1 cellular context compared by ENCODE assay signal in genomic region chr20:63969851-63970713, GRCh38.
A peak's percentile ranks its signal among the peaks of the same experiment; 100 is the strongest.
TF ChIP-seq lines count a peak whose summit lies in the region.

A gene with protein sequence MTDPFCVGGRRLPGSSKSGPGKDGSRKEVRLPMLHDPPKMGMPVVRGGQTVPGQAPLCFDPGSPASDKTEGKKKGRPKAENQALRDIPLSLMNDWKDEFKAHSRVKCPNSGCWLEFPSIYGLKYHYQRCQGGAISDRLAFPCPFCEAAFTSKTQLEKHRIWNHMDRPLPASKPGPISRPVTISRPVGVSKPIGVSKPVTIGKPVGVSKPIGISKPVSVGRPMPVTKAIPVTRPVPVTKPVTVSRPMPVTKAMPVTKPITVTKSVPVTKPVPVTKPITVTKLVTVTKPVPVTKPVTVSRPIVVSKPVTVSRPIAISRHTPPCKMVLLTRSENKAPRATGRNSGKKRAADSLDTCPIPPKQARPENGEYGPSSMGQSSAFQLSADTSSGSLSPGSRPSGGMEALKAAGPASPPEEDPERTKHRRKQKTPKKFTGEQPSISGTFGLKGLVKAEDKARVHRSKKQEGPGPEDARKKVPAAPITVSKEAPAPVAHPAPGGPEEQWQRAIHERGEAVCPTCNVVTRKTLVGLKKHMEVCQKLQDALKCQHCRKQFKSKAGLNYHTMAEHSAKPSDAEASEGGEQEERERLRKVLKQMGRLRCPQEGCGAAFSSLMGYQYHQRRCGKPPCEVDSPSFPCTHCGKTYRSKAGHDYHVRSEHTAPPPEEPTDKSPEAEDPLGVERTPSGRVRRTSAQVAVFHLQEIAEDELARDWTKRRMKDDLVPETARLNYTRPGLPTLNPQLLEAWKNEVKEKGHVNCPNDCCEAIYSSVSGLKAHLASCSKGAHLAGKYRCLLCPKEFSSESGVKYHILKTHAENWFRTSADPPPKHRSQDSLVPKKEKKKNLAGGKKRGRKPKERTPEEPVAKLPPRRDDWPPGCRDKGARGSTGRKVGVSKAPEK (minus strand): TSS chr20:63969930. CDS start chr20:63967950, 1,980 bp downstream.

TF ChIP-seq in HepG2, 621 proteins besides CTCF, POLR2A, EP300 and RAD21 (continued from another document and continues in another):
- TF ChIP-seq, protein P1, sequence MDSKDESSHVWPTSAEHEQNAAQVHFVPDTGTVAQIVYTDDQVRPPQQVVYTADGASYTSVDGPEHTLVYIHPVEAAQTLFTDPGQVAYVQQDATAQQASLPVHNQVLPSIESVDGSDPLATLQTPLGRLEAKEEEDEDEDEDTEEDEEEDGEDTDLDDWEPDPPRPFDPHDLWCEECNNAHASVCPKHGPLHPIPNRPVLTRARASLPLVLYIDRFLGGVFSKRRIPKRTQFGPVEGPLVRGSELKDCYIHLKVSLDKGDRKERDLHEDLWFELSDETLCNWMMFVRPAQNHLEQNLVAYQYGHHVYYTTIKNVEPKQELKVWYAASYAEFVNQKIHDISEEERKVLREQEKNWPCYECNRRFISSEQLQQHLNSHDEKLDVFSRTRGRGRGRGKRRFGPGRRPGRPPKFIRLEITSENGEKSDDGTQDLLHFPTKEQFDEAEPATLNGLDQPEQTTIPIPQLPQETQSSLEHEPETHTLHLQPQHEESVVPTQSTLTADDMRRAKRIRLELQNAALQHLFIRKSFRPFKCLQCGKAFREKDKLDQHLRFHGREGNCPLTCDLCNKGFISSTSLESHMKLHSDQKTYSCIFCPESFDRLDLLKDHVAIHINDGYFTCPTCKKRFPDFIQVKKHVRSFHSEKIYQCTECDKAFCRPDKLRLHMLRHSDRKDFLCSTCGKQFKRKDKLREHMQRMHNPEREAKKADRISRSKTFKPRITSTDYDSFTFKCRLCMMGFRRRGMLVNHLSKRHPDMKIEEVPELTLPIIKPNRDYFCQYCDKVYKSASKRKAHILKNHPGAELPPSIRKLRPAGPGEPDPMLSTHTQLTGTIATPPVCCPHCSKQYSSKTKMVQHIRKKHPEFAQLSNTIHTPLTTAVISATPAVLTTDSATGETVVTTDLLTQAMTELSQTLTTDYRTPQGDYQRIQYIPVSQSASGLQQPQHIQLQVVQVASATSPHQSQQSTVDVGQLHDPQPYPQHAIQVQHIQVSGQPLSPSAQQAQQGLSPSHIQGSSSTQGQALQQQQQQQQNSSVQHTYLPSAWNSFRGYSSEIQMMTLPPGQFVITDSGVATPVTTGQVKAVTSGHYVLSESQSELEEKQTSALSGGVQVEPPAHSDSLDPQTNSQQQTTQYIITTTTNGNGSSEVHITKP (CRISPR knock-in tag; IDR thresholded peaks at IDR 0.05; ENCODE audit: low read depth): 0 out of 2 replicates have a peak, but pooled peaks have one; percentile 27
- TF ChIP-seq, protein P2, sequence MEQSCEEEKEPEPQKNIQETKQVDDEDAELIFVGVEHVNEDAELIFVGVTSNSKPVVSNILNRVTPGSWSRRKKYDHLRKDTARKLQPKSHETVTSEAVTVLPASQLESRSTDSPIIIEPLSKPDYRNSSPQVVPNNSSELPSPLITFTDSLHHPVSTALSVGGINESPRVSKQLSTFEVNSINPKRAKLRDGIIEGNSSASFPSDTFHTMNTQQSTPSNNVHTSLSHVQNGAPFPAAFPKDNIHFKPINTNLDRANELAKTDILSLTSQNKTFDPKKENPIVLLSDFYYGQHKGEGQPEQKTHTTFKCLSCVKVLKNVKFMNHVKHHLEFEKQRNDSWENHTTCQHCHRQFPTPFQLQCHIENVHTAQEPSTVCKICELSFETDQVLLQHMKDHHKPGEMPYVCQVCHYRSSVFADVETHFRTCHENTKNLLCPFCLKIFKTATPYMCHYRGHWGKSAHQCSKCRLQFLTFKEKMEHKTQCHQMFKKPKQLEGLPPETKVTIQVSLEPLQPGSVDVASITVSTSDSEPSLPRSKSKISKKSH (CRISPR knock-in tag; IDR thresholded peaks at IDR 0.05; ENCODE audit: borderline replicate concordance): peak; percentile 87
- TF ChIP-seq KLF11 (CRISPR knock-in tag; IDR thresholded peaks at IDR 0.05) (0 out of 2 replicates have a peak, but pooled peaks have one; percentile 34), MYPOP (CRISPR knock-in tag; IDR thresholded peaks at IDR 0.05) (peak; percentile 64; the same call in 1 of the 2 replicates), ZMYM2 (CRISPR knock-in tag; IDR thresholded peaks at IDR 0.05) (no peak), ZBTB44 (CRISPR knock-in tag; IDR thresholded peaks at IDR 0.05) (peak; percentile 45; the same call in 1 of the 2 replicates), KLF13 (CRISPR knock-in tag; IDR thresholded peaks at IDR 0.05) (peak; percentile 47; the same call in 1 of the 2 replicates), ZNF788 (CRISPR knock-in tag; IDR thresholded peaks at IDR 0.05; ENCODE audit: borderline replicate concordance) (no peak; the same call in 1 of the 2 replicates), NR2F6 (IDR thresholded peaks at IDR 0.05) (peak; percentile 77), NR2F6 (CRISPR knock-in tag; IDR thresholded peaks at IDR 0.05) (peak; percentile 77), GABPA (IDR thresholded peaks at IDR 0.05; ENCODE audit: low read depth, low read length) (no peak), GABPA (CRISPR knock-in tag; IDR thresholded peaks at IDR 0.05; ENCODE audit: low read depth) (no peak), ZNF382 (CRISPR knock-in tag; IDR thresholded peaks at IDR 0.05; ENCODE audit: borderline replicate concordance) (no peak), ZNF782 (CRISPR knock-in tag; IDR thresholded peaks at IDR 0.05; ENCODE audit: borderline replicate concordance) (peak; percentile 46; the same call in 1 of the 2 replicates), ZKSCAN5 (CRISPR knock-in tag; IDR thresholded peaks at IDR 0.05) (no peak), RORA (CRISPR knock-in tag; IDR thresholded peaks at IDR 0.05) (no peak), ZSCAN25 (CRISPR knock-in tag; IDR thresholded peaks at IDR 0.05) (no peak), ZMAT5 (CRISPR knock-in tag; IDR thresholded peaks at IDR 0.05; ENCODE audit: borderline replicate concordance, low read depth) (no peak), PRMT3 (CRISPR knock-in tag; IDR thresholded peaks at IDR 0.05; ENCODE audit: borderline replicate concordance, low read depth) (no peak), ZC3H4 (CRISPR knock-in tag; IDR thresholded peaks at IDR 0.05; ENCODE audit: borderline replicate concordance) (peak; percentile 64; the same call in 1 of the 2 replicates), GZF1 (CRISPR knock-in tag; IDR thresholded peaks at IDR 0.05) (peak; percentile 64; the same call in 1 of the 2 replicates), ZNF607 (CRISPR knock-in tag; IDR thresholded peaks at IDR 0.05; ENCODE audit: borderline replicate concordance) (no peak), ZBTB42 (CRISPR knock-in tag; IDR thresholded peaks at IDR 0.05) (peak; percentile 71; the same call in 1 of the 2 replicates), ZFX (CRISPR knock-in tag; IDR thresholded peaks at IDR 0.05; ENCODE audit: low read depth) (peak; percentile 73), PHF21A (CRISPR knock-in tag; IDR thresholded peaks at IDR 0.05) (peak; percentile 42; the same call in 1 of the 2 replicates), MEF2D (CRISPR knock-in tag; IDR thresholded peaks at IDR 0.05) (peak; percentile 63; the same call in 1 of the 2 replicates), ZNF281 (CRISPR knock-in tag; IDR thresholded peaks at IDR 0.05; ENCODE audit: borderline replicate concordance) (peak; percentile 92), KDM5B (CRISPR knock-in tag; IDR thresholded peaks at IDR 0.05; ENCODE audit: borderline replicate concordance) (peak; percentile 46)
- TF ChIP-seq, protein P3, sequence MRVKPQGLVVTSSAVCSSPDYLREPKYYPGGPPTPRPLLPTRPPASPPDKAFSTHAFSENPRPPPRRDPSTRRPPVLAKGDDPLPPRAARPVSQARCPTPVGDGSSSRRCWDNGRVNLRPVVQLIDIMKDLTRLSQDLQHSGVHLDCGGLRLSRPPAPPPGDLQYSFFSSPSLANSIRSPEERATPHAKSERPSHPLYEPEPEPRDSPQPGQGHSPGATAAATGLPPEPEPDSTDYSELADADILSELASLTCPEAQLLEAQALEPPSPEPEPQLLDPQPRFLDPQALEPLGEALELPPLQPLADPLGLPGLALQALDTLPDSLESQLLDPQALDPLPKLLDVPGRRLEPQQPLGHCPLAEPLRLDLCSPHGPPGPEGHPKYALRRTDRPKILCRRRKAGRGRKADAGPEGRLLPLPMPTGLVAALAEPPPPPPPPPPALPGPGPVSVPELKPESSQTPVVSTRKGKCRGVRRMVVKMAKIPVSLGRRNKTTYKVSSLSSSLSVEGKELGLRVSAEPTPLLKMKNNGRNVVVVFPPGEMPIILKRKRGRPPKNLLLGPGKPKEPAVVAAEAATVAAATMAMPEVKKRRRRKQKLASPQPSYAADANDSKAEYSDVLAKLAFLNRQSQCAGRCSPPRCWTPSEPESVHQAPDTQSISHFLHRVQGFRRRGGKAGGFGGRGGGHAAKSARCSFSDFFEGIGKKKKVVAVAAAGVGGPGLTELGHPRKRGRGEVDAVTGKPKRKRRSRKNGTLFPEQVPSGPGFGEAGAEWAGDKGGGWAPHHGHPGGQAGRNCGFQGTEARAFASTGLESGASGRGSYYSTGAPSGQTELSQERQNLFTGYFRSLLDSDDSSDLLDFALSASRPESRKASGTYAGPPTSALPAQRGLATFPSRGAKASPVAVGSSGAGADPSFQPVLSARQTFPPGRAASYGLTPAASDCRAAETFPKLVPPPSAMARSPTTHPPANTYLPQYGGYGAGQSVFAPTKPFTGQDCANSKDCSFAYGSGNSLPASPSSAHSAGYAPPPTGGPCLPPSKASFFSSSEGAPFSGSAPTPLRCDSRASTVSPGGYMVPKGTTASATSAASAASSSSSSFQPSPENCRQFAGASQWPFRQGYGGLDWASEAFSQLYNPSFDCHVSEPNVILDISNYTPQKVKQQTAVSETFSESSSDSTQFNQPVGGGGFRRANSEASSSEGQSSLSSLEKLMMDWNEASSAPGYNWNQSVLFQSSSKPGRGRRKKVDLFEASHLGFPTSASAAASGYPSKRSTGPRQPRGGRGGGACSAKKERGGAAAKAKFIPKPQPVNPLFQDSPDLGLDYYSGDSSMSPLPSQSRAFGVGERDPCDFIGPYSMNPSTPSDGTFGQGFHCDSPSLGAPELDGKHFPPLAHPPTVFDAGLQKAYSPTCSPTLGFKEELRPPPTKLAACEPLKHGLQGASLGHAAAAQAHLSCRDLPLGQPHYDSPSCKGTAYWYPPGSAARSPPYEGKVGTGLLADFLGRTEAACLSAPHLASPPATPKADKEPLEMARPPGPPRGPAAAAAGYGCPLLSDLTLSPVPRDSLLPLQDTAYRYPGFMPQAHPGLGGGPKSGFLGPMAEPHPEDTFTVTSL (CRISPR knock-in tag; IDR thresholded peaks at IDR 0.05; ENCODE audit: borderline replicate concordance): no peak
- TF ChIP-seq, protein P4, sequence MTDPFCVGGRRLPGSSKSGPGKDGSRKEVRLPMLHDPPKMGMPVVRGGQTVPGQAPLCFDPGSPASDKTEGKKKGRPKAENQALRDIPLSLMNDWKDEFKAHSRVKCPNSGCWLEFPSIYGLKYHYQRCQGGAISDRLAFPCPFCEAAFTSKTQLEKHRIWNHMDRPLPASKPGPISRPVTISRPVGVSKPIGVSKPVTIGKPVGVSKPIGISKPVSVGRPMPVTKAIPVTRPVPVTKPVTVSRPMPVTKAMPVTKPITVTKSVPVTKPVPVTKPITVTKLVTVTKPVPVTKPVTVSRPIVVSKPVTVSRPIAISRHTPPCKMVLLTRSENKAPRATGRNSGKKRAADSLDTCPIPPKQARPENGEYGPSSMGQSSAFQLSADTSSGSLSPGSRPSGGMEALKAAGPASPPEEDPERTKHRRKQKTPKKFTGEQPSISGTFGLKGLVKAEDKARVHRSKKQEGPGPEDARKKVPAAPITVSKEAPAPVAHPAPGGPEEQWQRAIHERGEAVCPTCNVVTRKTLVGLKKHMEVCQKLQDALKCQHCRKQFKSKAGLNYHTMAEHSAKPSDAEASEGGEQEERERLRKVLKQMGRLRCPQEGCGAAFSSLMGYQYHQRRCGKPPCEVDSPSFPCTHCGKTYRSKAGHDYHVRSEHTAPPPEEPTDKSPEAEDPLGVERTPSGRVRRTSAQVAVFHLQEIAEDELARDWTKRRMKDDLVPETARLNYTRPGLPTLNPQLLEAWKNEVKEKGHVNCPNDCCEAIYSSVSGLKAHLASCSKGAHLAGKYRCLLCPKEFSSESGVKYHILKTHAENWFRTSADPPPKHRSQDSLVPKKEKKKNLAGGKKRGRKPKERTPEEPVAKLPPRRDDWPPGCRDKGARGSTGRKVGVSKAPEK (CRISPR knock-in tag; IDR thresholded peaks at IDR 0.05; ENCODE audit: borderline replicate concordance): 0 out of 2 replicates have a peak, but pooled peaks have one; percentile 46
